ENCODE assay signal across 9 cellular contexts in genomic region chr7:128939861-128940410, GRCh38. TPM values are rescaled to one million over a fixed set of nuclear protein-coding genes. Genes with fewer than 3 reads are reported as not detected.
DNase-seq lines count a peak whose midpoint lies in the region; ATAC-seq, FAIRE-seq and TF ChIP-seq lines count a peak whose summit lies in the region.
"Had no signal": no experiment of that assay in that cellular context is flagged by ENCODE, and none has a peak within 500 bp of the region (broad histone marks: within the 10 kb centered on the region; RNA-seq: fewer than 3 reads in every experiment).

No MANE protein-coding gene starts in this region.

- peaks cover 39% of the 10 kb centered on the region for H3K4me1 ChIP-seq in GM12878 (ENCODE audit: control insufficient read depth, insufficient read depth, low read length)
- peaks cover 4 to 37% (median 20%) of the 10 kb centered on the region in 4 donors for H3K4me1 ChIP-seq in transverse colon
- peaks cover 0 to 3% of the 10 kb centered on the region in 2 experiments for H3K4me1 ChIP-seq in trophoblast cell (ENCODE audit: control insufficient read depth in 1 of 2, insufficient read depth in 2 of 2, low read length in 2 of 2)

- peaks cover 38% of the 10 kb centered on the region for H3K4me1 Mint-ChIP-seq in activated naive CD4-positive, alpha-beta T cell treated with anti-CD3 and anti-CD28 coated beads, Interleukin-2, amount 10 ng/mL, durations not matched to agents 7 days and 5 days

- CTCF ChIA-PET in activated naive CD4-positive, alpha-beta T cell treated with anti-CD3 and anti-CD28 coated beads, Interleukin-2, amount 10 ng/mL, durations not matched to agents 7 days and 5 days (lab: Charles Lee), result interaction anchor here (0.9 to 1.8 kb wide), 4 partner anchors 17 to 151 kb away, joined by 3 to 8 read pairs (median 4); no protein-coding TSS in a partner anchor
- CTCF ChIA-PET in GM12878 (lab: Yijun Ruan, JAX), result interaction anchor here (0.6 to 2.9 kb wide), 21 partner anchors 8 to 223 kb away, joined by 3 to 23 read pairs (median 4); partner anchors contain the start of gene KCP

- H2BK120ac ChIP-seq in trophoblast cell (ENCODE audit: insufficient read depth, low read length, poor library complexity), result no peak overlapping the region

- peak; percentile 23 for ATAC-seq in HG03103 (IDR thresholded peaks at IDR 0.05; ENCODE audit: low read depth, unreplicated experiment)
- peak; percentile 41 for ATAC-seq in GM12878

- DNase-seq in activated naive CD4-positive, alpha-beta T cell treated with anti-CD3 and anti-CD28 coated beads, Interleukin-2, amount 10 ng/mL, durations not matched to agents 7 days and 5 days, result no peak
- DNase-seq in activated naive CD4-positive, alpha-beta T cell treated with Interleukin-2 at 50 U/mL for 16 hours, result no peak
- DNase-seq in GM12878 (ENCODE audit: low read depth, low spot score), result no peak
- DNase-seq in transverse colon, result peak; percentile 30
- DNase-seq in trophoblast cell, result no peak
- DNase-seq in NCI-H2171 (lab: John Stamatoyannopoulos, UW), result no peak
- no peak for DNase-seq in urothelium cell line (ENCODE audit: low spot score)

- H4K8ac ChIP-seq in trophoblast cell (ENCODE audit: low read depth, low read length), result no peak overlapping the region

- H3K36me3 Mint-ChIP-seq in activated naive CD4-positive, alpha-beta T cell treated with anti-CD3 and anti-CD28 coated beads, Interleukin-2, amount 10 ng/mL, durations not matched to agents 7 days and 5 days, result peaks cover 2% of the 10 kb centered on the region

- no peak overlapping the region for H3K27ac Mint-ChIP-seq in activated naive CD4-positive, alpha-beta T cell treated with anti-CD3 and anti-CD28 coated beads, Interleukin-2, amount 10 ng/mL, durations not matched to agents 7 days and 5 days

- intact Hi-C loops in GM12878 (cut with micrococcal nuclease; ENCODE audit: unreplicated experiment), result loop anchor here (2.0 to 10.0 kb wide), 3 partner anchors 35 to 675 kb away; partner anchors contain the start of genes NRF1 and TSPAN33
- intact Hi-C loops in transverse colon (cut with DNase I; ENCODE audit: low total_unique reads), result no loop called here

- TF ChIP-seq POLR2A in GM12878 (IDR thresholded peaks at IDR 0.05; ENCODE audit: low read depth, low read length) (peak; percentile 21), transverse colon (IDR thresholded peaks at IDR 0.05) (no peak)

- H2AK5ac ChIP-seq in trophoblast cell (ENCODE audit: low read length), result no peak overlapping the region

- RAD21 ChIA-PET in GM12878 (lab: Charles Lee; ENCODE audit: unreplicated experiment), result interaction anchor here (0.6 to 5.6 kb wide), 36 partner anchors 7 to 675 kb away, joined by 3 to 40 read pairs (median 4); partner anchors contain the start of gene TNPO3

- H4K12ac ChIP-seq in trophoblast cell (ENCODE audit: low read depth, low read length), result no peak overlapping the region

- no peaks in the 10 kb centered on the region for H4K20me1 ChIP-seq in GM12878 (ENCODE audit: control insufficient read depth, insufficient read depth)

- H3K27me3 ChIP-seq in GM12878 (replicated peaks in 1 of 2; ENCODE audit: control insufficient read depth in 2 of 2, insufficient read depth in 2 of 2, low read length in 1 of 2), result no peaks in the 10 kb centered on the region
- peaks cover 22% of the 10 kb centered on the region for H3K27me3 ChIP-seq in transverse colon
- H3K27me3 ChIP-seq in trophoblast cell (ENCODE audit: insufficient read depth, low read length), result peaks cover 36% of the 10 kb centered on the region

- H3K36me3 ChIP-seq in GM12878 (ENCODE audit: control insufficient read depth in 2 of 2, insufficient read depth in 2 of 2, low read length in 1 of 2), result peaks cover 0 to 14% of the 10 kb centered on the region in 2 experiments; a peak in 3 of 4 replicates
- H3K36me3 ChIP-seq in transverse colon, result no peaks in the 10 kb centered on the region
- no peaks in the 10 kb centered on the region for H3K36me3 ChIP-seq in trophoblast cell (ENCODE audit: control insufficient read depth in 1 of 2, insufficient read depth in 2 of 2, low read length in 2 of 2)

- H3K4me3 Mint-ChIP-seq in activated naive CD4-positive, alpha-beta T cell treated with anti-CD3 and anti-CD28 coated beads, Interleukin-2, amount 10 ng/mL, durations not matched to agents 7 days and 5 days, result peak overlapping the region; percentile 5

- H2AFZ ChIP-seq in GM12878 (ENCODE audit: control insufficient read depth, low read depth, low read length) (no peak overlapping the region), trophoblast cell (ENCODE audit: insufficient read depth, low read length, poor library complexity) (no peak overlapping the region)

- no peak overlapping the region for H3K23ac ChIP-seq in trophoblast cell (ENCODE audit: low read length)

- WGBS in GM12878 (ENCODE audit: insufficient coverage, insufficient replicate concordance, low lambda C conversion rate, missing lambda C conversion rate), result under 1% methylated on average over 18 of the region's 18 CpGs
- WGBS in transverse colon (ENCODE audit: low coverage in 1 of 2), 2 donors, result 66% methylated on average over 15 of the region's 18 CpGs; no CpG with 5 or more reads in 1 of the 2 donors
- WGBS in trophoblast cell (ENCODE audit: extremely low coverage, insufficient coverage, insufficient read length), result no CpG with 5 or more reads among the region's 18 CpGs

- no peak overlapping the region for H2BK12ac ChIP-seq in trophoblast cell (ENCODE audit: low read length)

- no peaks in the 10 kb centered on the region for H3K79me1 ChIP-seq in trophoblast cell (ENCODE audit: low read length)

- POLR2A ChIA-PET in GM12878 (lab: Charles Lee), result interaction anchor here (0.7 to 6.7 kb wide), 25 partner anchors 9 to 429 kb away, joined by 3 to 107 read pairs (median 5); partner anchors contain the start of genes ATP6V1F, KCP and TNPO3

- no peak overlapping the region for H3K4ac ChIP-seq in trophoblast cell (ENCODE audit: low read depth, low read length)

- no peak for TF ChIP-seq RAD21 in GM12878 (IDR thresholded peaks at IDR 0.05; ENCODE audit: insufficient read depth, low read depth, low read length)

- H3K27me3 Mint-ChIP-seq in activated naive CD4-positive, alpha-beta T cell treated with anti-CD3 and anti-CD28 coated beads, Interleukin-2, amount 10 ng/mL, durations not matched to agents 7 days and 5 days, result peaks cover 69% of the 10 kb centered on the region

- H3K27ac ChIP-seq in GM12878 (ENCODE audit: control insufficient read depth, insufficient read depth) (peak overlapping the region; percentile 96), transverse colon (peak overlapping the region; percentile 54 to 85 (median 71)), trophoblast cell (ENCODE audit: low read depth, low read length) (no peak overlapping the region)

- no peaks in the 10 kb centered on the region for H3K9me3 ChIP-seq in GM12878 (replicated peaks; ENCODE audit: control insufficient read depth, insufficient read depth, low read length)
- no peaks in the 10 kb centered on the region for H3K9me3 ChIP-seq in transverse colon
- peaks cover 5% of the 10 kb centered on the region for H3K9me3 ChIP-seq in trophoblast cell (ENCODE audit: insufficient read depth, low read depth, low read length)

- SMC1A ChIA-PET in GM12878 (lab: Charles Lee; ENCODE audit: uncharacterized antibody, unreplicated experiment), result interaction anchor here (0.7 to 3.7 kb wide), 19 partner anchors 13 to 223 kb away, joined by 3 to 37 read pairs (median 7); partner anchors contain the start of gene TNPO3

- FAIRE-seq in GM12878 (lab: Jason Lieb, UNC) (no peak), urothelium cell line (lab: Jason Lieb, UNC) (no peak)

- TF ChIP-seq CTCF in GM12878 (IDR thresholded peaks at IDR 0.05 in 2 of 3, conservative IDR thresholded peaks at IDR 0.05 in 1 of 3; ENCODE audit: control insufficient read depth in 2 of 3, extremely low read depth in 1 of 3, insufficient read depth in 1 of 3, low read depth in 3 of 3, low read length in 3 of 3) (peak in 2 of 3 experiments; percentile 24 to 37; a peak in 2 of 6 replicates), transverse colon (IDR thresholded peaks at IDR 0.05) (no peak)

- H3K9me3 Mint-ChIP-seq in activated naive CD4-positive, alpha-beta T cell treated with anti-CD3 and anti-CD28 coated beads, Interleukin-2, amount 10 ng/mL, durations not matched to agents 7 days and 5 days, result no peaks in the 10 kb centered on the region

- H3K9ac ChIP-seq in GM12878 (ENCODE audit: control insufficient read depth, insufficient read depth, low read length) (peak overlapping the region; percentile 83), trophoblast cell (ENCODE audit: low read length) (no peak overlapping the region)

- H3K4me2 ChIP-seq in GM12878 (ENCODE audit: control insufficient read depth, insufficient read depth) (peak overlapping the region; percentile 86), trophoblast cell (ENCODE audit: low read length) (no peak overlapping the region)

- H3K14ac ChIP-seq in trophoblast cell (ENCODE audit: low read length), result no peak overlapping the region

- H3K79me2 ChIP-seq in GM12878 (ENCODE audit: control insufficient read depth, insufficient read depth, low read length) (peaks cover 93% of the 10 kb centered on the region), trophoblast cell (ENCODE audit: control insufficient read depth, insufficient read depth, low read length, poor library complexity) (no peaks in the 10 kb centered on the region)

- H4K91ac ChIP-seq in trophoblast cell (ENCODE audit: low read depth, low read length), result no peak overlapping the region

- in situ Hi-C loops in GM12878 (cut with MboI), result no loop called here
- in situ Hi-C loops in transverse colon (cut with MboI; ENCODE audit: low pct_ligation_motif_present in 1 of 4, low pct_unique_long_range_greater_than_20kb in 1 of 4, low sequenced_read_pairs in 3 of 4), result no loop called here

- H3K18ac ChIP-seq in trophoblast cell (ENCODE audit: low read length), result no peak overlapping the region

- TF ChIP-seq EP300 in GM12878 (IDR thresholded peaks at IDR 0.05; ENCODE audit: borderline replicate concordance in 1 of 2, control insufficient read depth in 1 of 2, low read depth in 2 of 2, low read length in 2 of 2) (no peak), transverse colon (IDR thresholded peaks at IDR 0.05; ENCODE audit: low read depth) (no peak)

- H3K4me3 ChIP-seq in GM12878, result peak overlapping the region; percentile 71
- peak overlapping the region in 1 of 4 donors; percentile 72 for H3K4me3 ChIP-seq in transverse colon
- H3K4me3 ChIP-seq in trophoblast cell (ENCODE audit: low read depth, low read length), result no peak overlapping the region

- no peak overlapping the region for H2BK5ac ChIP-seq in trophoblast cell (ENCODE audit: low read depth, low read length, poor library complexity)

- BruUV-seq in GM12878 (replicated peaks; lab: Mats Ljungman, UMichigan), result TSS peak; percentile 43

RNA-seq across cellular contexts. Expression of gene IRF5, which starts 2.2 kb away (rescaled TPM):
- 65.7 and 75.1 TPM in 2 replicates for total RNA-seq in GM12878 (2013; cell fraction: nucleolus; rRNA removed)
- total RNA-seq in GM12878 (2014; rRNA removed) (81.7 and 90.0 TPM in 2 replicates), GM12878 (2014; rRNA removed; fragmentation: Illumina TruSeq; extraction: Trizol) (33.9 and 36.5 TPM in 2 replicates), GM12878 (2021) (74.6 and 74.9 TPM in 2 replicates), transverse colon (1 to 10 TPM; 2.2 to 10.0 (median 6.2) TPM)
- 26.5 TPM for polyA plus RNA-seq in GM12878 (2011; ENCODE audit: low read depth)
- polyA plus RNA-seq in GM12878 (2011; rRNA removed) (31.5 and 55.1 TPM in 2 replicates), GM12878 (2014; fragmentation: Illumina TruSeq; extraction: Trizol) (23.2 and 39.7 TPM in 2 replicates), GM12878 (2014; fragmentation: Nextera tagmentation; extraction: Ambion mirVana) (1 to 10 TPM; 5.4 to 8.9 TPM), GM12878 (2014; rRNA removed) (68.3 and 71.5 TPM in 2 replicates), GM12878 (2016; fragmentation: Nextera tagmentation; extraction: Ambion mirVana) (10 to 100 TPM; 84.1 to 90.3 TPM)
- polyA plus RNA-seq in GM12878 (2011; cell fraction: cytosol; rRNA removed), result 56.7 and 79.4 TPM in 2 replicates
- polyA plus RNA-seq in GM12878 (2011; cell fraction: nucleus; rRNA removed), result 213 and 230 TPM in 2 replicates
- 45.6 and 55.1 TPM in 2 replicates for polyA plus RNA-seq in GM12878 (2012)
- 49.2 and 83.0 TPM in 2 replicates for polyA minus RNA-seq in GM12878 (2011; rRNA and poly(A)+ RNA removed)
- polyA minus RNA-seq in GM12878 (2011; cell fraction: cytosol; rRNA and poly(A)+ RNA removed), result 43.8 and 50.8 TPM in 2 replicates
- polyA minus RNA-seq in GM12878 (2011; cell fraction: nucleus; rRNA and poly(A)+ RNA removed), result 46.4 and 73.5 TPM in 2 replicates
- polyA plus RNA-seq in trophoblast cell (2013), result 0.56 and 0.66 TPM in 2 replicates
- total RNA-seq: glomerular endothelial cell had no signal

RNA-seq across cellular contexts. Expression of gene KCP, which starts 29.4 kb away (rescaled TPM):
- total RNA-seq in GM12878 (2013; cell fraction: nucleolus; rRNA removed), result 6.2 and 7.5 TPM in 2 replicates
- total RNA-seq in GM12878 (2014; rRNA removed) (2.9 and 4.2 TPM in 2 replicates), GM12878 (2014; rRNA removed; fragmentation: Illumina TruSeq; extraction: Trizol) (1.1 and 1.4 TPM in 2 replicates), GM12878 (2021) (5.6 and 7.8 TPM in 2 replicates), transverse colon (under 1 TPM in 3 of 4 donors, not detected in 1; 0.32 to 0.75 (median 0.68) TPM)
- 1.4 TPM for polyA plus RNA-seq in GM12878 (2011; ENCODE audit: low read depth)
- polyA plus RNA-seq in GM12878 (2011; rRNA removed) (0.45 and 0.76 TPM in 2 replicates), GM12878 (2014; fragmentation: Illumina TruSeq; extraction: Trizol) (0.48 and 1.0 TPM in 2 replicates), GM12878 (2014; fragmentation: Nextera tagmentation; extraction: Ambion mirVana) (under 1 TPM; 0.05 to 0.35 TPM), GM12878 (2014; rRNA removed) (6.0 and 7.6 TPM in 2 replicates), GM12878 (2016; fragmentation: Nextera tagmentation; extraction: Ambion mirVana) (1 to 10 TPM; 4.0 to 4.3 TPM)
- polyA plus RNA-seq in GM12878 (2011; cell fraction: cytosol; rRNA removed), result 1.0 and 1.9 TPM in 2 replicates
- polyA plus RNA-seq in GM12878 (2011; cell fraction: nucleus; rRNA removed), result 17.7 and 21.9 TPM in 2 replicates
- polyA plus RNA-seq in GM12878 (2012), result 2.9 and 3.4 TPM in 2 replicates
- 1.1 and 2.2 TPM in 2 replicates for polyA minus RNA-seq in GM12878 (2011; rRNA and poly(A)+ RNA removed)
- polyA minus RNA-seq in GM12878 (2011; cell fraction: cytosol; rRNA and poly(A)+ RNA removed), result 0.21 and 1.5 TPM in 2 replicates
- 3.5 and 6.1 TPM in 2 replicates for polyA minus RNA-seq in GM12878 (2011; cell fraction: nucleus; rRNA and poly(A)+ RNA removed)
- 0.41 and 0.42 TPM in 2 replicates for polyA plus RNA-seq in trophoblast cell (2013)

Comparison
In these comparisons a context has a peak if more than half of its experiments do, and no peak if none do; other contexts are left out.
1. CTCF ChIP-seq: peak in GM12878 (2 of 3); none in transverse colon (0 of 5).